Comparison of ENCODE assay signal across 8 cellular contexts in the genomic region with DNA sequence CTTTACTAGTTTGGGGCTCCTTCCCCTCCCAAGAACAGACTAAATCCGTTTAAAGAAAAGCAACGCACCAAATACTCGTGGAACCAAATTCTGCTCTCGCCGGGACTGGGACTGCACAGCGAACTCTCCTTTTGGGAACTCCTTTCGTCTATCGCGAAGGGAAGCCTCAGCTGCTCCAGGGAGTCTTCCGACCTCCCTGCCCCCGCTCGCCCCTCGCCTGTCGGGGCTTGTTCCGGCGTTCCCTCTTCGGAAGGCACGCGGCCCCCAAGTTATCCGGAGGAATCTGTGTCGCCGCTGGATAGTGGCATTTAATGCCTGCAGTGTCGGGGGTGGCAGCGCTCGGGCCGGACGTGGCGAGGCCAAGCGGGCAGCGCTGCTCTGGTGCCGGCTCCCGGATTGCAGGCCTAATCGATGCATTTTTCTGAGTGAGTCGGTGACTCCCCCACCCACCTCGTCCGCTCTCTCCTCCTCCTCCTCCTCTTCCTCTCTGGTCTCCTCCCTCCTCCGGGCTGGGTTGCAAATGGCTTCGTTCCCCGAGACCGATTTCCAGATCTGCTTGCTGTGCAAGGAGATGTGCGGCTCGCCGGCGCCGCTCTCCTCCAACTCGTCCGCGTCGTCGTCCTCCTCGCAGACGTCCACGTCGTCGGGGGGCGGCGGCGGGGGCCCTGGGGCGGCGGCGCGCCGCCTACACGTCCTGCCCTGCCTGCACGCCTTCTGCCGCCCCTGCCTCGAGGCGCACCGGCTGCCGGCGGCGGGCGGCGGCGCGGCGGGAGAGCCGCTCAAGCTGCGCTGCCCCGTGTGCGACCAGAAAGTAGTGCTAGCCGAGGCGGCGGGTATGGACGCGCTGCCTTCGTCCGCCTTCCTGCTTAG. TPM values are rescaled to one million over a fixed set of nuclear protein-coding genes. Genes with fewer than 3 reads are reported as not detected.
DNase-seq lines count a peak whose midpoint lies in the region; ATAC-seq and TF ChIP-seq lines count a peak whose summit lies in the region.

Gene TRIM71, plus strand, starts transcription at position 437 of the 870 bp plus-strand sequence. Its CDS starts 84 bp downstream, at position 521.

- H3K36me3 ChIP-seq in heart right ventricle (no peaks in the 10 kb centered on the region), iPS-18a (ENCODE audit: control insufficient read depth, low read depth, low read length) (peaks cover 35% of the 10 kb centered on the region)

- H3K9me3 ChIP-seq in heart right ventricle (no peaks in the 10 kb centered on the region), iPS-18a (ENCODE audit: control insufficient read depth, low read depth, low read length) (no peaks in the 10 kb centered on the region)

- peaks cover 23 to 84% (median 66%) of the 10 kb centered on the region in 7 donors for H3K27me3 ChIP-seq in heart right ventricle
- H3K27me3 ChIP-seq in iPS-18a (ENCODE audit: control insufficient read depth, insufficient read depth, low read length): no peaks in the 10 kb centered on the region

- peak within 1 kb of the TSS in 9 of 10 donors; percentile 26 to 59 (median 50) for H3K4me3 ChIP-seq in heart right ventricle
- H3K4me3 ChIP-seq in iPS-18a (ENCODE audit: low read length): peak within 1 kb of the TSS; percentile 98

- H3K27ac ChIP-seq in heart right ventricle (no peak within 1 kb of the TSS), iPS-18a (ENCODE audit: low read length) (peak within 1 kb of the TSS; percentile 86)

- 1% methylated on average over 84 to 88 of the region's 88 CpGs for WGBS in heart right ventricle, 2 donors

- no peak for ATAC-seq in heart right ventricle
- ATAC-seq in left ventricle myocardium superior: no peak
- no peak for ATAC-seq in left cardiac atrium

- peak within 1 kb of the TSS; percentile 95 for H3K9ac ChIP-seq in iPS-18a (ENCODE audit: low read length)

- H3K4me1 ChIP-seq in heart right ventricle: peaks cover 3 to 32% (median 15%) of the 10 kb centered on the region in 9 donors
- H3K4me1 ChIP-seq in iPS-18a (ENCODE audit: control insufficient read depth, low read depth, low read length): peaks cover 37% of the 10 kb centered on the region

- no peak for TF ChIP-seq CTCF in heart right ventricle (IDR thresholded peaks at IDR 0.05)

- DNase-seq in heart right ventricle: no peak
- no peak for DNase-seq in left ventricle myocardium superior
- peak; percentile 16 for DNase-seq in activated T-cell treated with anti-CD3 and anti-CD28 coated beads, Interleukin-2, amount 50 U/mL, for 1 hour
- peak; percentile 3 for DNase-seq in stimulated activated CD4-positive, alpha-beta T cell treated with anti-CD3 and anti-CD28 coated beads, Interleukin-4, amount 100 ng/mL, for 24 hours
- no peak for DNase-seq in NCI-H1694 treated with DMSO at 0.1 percent for 48 hours (lab: John Stamatoyannopoulos, UW)
- DNase-seq in dedifferentiated amniotic fluid mesenchymal stem cell (ENCODE audit: extremely low spot score): no peak
- DNase-seq in left cardiac atrium: no peak

- intact Hi-C loops in heart right ventricle (cut with DNase I) (no loop called here), left ventricle myocardium superior (cut with micrococcal nuclease) (no loop called here), left cardiac atrium (cut with DNase I) (no loop called here)

RNA-seq across cellular contexts. Expression of gene TRIM71, which starts in this region (rescaled TPM):
- total RNA-seq in heart right ventricle (under 1 TPM in 1 of 10 donors, not detected in 9; 0.07 TPM), left ventricle myocardium superior (not detected), left cardiac atrium (under 1 TPM in 1 of 2 donors, not detected in 1; 0.06 TPM)
- polyA plus RNA-seq in heart right ventricle: not detected

Comparison
In these comparisons a context has a peak if more than half of its experiments do, and no peak if none do; other contexts are left out.
1. DNase-seq: peak in activated T-cell treated with anti-CD3 and anti-CD28 coated beads, Interleukin-2, amount 50 U/mL, for 1 hour (single experiment) and stimulated activated CD4-positive, alpha-beta T cell treated with anti-CD3 and anti-CD28 coated beads, Interleukin-4, amount 100 ng/mL, for 24 hours (single experiment); none in heart right ventricle (0 of 2), left ventricle myocardium superior (single experiment), NCI-H1694 treated with DMSO at 0.1 percent for 48 hours (single experiment), dedifferentiated amniotic fluid mesenchymal stem cell (single experiment) and left cardiac atrium (single experiment).